In the genomic region with DNA sequence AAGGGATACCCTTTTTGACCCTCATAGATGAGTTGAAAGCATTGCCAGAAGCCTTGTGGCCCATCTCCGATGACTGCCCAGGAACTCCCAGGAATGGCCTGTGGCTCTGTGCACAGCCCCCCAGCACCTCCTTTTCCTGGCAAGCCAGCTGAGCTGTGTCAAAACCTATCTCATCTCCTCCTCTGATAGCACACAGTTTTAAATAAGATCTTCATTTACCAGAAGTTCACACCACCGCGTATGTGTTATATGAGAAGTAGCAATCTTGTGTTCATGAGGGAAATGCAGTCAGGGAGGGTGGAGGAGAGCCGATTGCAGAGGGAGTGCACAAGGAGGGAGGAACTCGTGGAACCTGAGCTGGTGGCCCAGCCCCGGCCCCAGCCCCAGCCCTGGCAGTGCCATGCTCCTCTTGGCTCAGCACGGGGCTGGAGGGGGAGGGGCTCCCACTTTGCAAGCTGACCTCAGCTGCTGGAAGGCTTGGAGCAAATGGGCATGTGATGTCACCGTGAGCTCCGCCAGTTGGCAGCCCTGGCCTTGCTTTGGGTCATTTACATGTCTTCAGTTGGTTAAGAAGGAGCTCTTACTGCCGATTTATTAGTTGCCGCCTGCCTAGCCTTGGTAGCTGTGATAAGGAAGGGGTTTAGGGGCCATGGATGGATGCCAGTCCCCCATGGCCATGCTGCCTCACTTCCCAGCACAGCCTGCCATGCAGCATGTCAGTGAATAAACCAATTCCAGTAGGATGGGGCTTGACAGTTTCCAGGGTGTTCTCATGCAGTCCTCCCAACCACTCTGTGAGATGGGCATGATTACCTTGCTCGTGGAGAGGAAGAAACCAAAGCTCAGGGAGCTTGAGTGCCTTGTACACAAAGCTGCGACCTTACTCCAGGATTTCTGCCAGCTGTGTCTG, we compare ENCODE assay signal across 9 cellular contexts. TPM values are rescaled to one million over a fixed set of nuclear protein-coding genes. Genes with fewer than 3 reads are reported as not detected.
A peak's percentile ranks its signal among the peaks of the same experiment; 100 is the strongest.
DNase-seq lines count a peak whose midpoint lies in the region; ATAC-seq and TF ChIP-seq lines count a peak whose summit lies in the region.
"Had no signal": no experiment of that assay in that cellular context is flagged by ENCODE, and none has a peak within 500 bp of the region (broad histone marks: within the 10 kb centered on the region; RNA-seq: fewer than 3 reads in every experiment).

No MANE protein-coding gene starts in this region.

- peaks cover 80% of the 10 kb centered on the region for H3K79me2 ChIP-seq in smooth muscle cell (ENCODE audit: low read depth)

- peak; percentile 90 for ATAC-seq in body of pancreas
- ATAC-seq in GM18867 (IDR thresholded peaks at IDR 0.05; ENCODE audit: unreplicated experiment) = no peak
- ATAC-seq in HG03378 (IDR thresholded peaks at IDR 0.05; ENCODE audit: unreplicated experiment) = no peak
- ATAC-seq: stimulated activated effector memory CD8-positive, alpha-beta T cell treated with anti-CD3 and anti-CD28 coated beads, Interleukin-12 subunit alpha, Interleukin-12 subunit beta, amount 100 ng/mL, for 72 hours had no signal

- peak overlapping the region; percentile 24 to 40 (median 36) for H3K27ac ChIP-seq in body of pancreas
- H3K27ac ChIP-seq in smooth muscle cell (ENCODE audit: low read depth) = peak overlapping the region; percentile 93
- H3K27ac ChIP-seq in colonic mucosa = no peak overlapping the region

- peak overlapping the region; percentile 71 for H3K4me2 ChIP-seq in smooth muscle cell

- H3K4me1 ChIP-seq in body of pancreas (peaks cover 31% of the 10 kb centered on the region), smooth muscle cell (ENCODE audit: low read depth) (peaks cover 54% of the 10 kb centered on the region), colonic mucosa (peaks cover 4% of the 10 kb centered on the region)

- no peak overlapping the region for H2AFZ ChIP-seq in smooth muscle cell (ENCODE audit: low read depth)

- peaks cover 47% of the 10 kb centered on the region for H4K20me1 ChIP-seq in smooth muscle cell (ENCODE audit: low read depth)

- WGBS in body of pancreas, 2 donors = 23 to 27% methylated on average over 13 of the region's 13 CpGs
- 30% methylated on average over 13 of the region's 13 CpGs for whole genome bisulfite sequencing in smooth muscle cell (ENCODE audit: low lambda C conversion rate)

- TF ChIP-seq CTCF in body of pancreas (IDR thresholded peaks at IDR 0.05) (no peak), smooth muscle cell (IDR thresholded peaks at IDR 0.05; ENCODE audit: borderline replicate concordance, insufficient read depth, poor library complexity, severe bottlenecking) (no peak), colonic mucosa (IDR thresholded peaks at IDR 0.05) (no peak)

- H3K9ac ChIP-seq in smooth muscle cell (ENCODE audit: low read depth) (no peak overlapping the region), colonic mucosa (ENCODE audit: low read depth in 2 of 2, low read length in 2 of 2) (no peak overlapping the region)

- H3K9me3 ChIP-seq in body of pancreas (no peaks in the 10 kb centered on the region), smooth muscle cell (replicated peaks; ENCODE audit: low read depth) (no peaks in the 10 kb centered on the region), colonic mucosa (no peaks in the 10 kb centered on the region)

- TF ChIP-seq POLR2A in body of pancreas (IDR thresholded peaks at IDR 0.05) = no peak

- DNase-seq in NCI-H2029 (lab: John Stamatoyannopoulos, UW) = peak; percentile 77
- DNase-seq in body of pancreas = peak; percentile 82 to 94 (median 89)
- DNase-seq in inferior parietal cortex (ENCODE audit: extremely low spot score) = peak; percentile 90
- peak; percentile 41 for DNase-seq in smooth muscle cell (lab: John Stamatoyannopoulos, UW; ENCODE audit: unreplicated experiment)
- no peak for DNase-seq in colonic mucosa
- DNase-seq in SK-N-DZ (ENCODE audit: low spot score) = no peak

- H3K4me3 ChIP-seq in body of pancreas (no peak overlapping the region), smooth muscle cell (no peak overlapping the region), colonic mucosa (no peak overlapping the region)

- intact Hi-C loops in body of pancreas (cut with DNase I) (no loop called here), colonic mucosa (cut with DNase I) (no loop called here)

- H3K36me3 ChIP-seq in body of pancreas (replicated peaks in 1 of 2; ENCODE audit: insufficient read depth in 1 of 2, low read depth in 2 of 2) = no peaks in the 10 kb centered on the region
- H3K36me3 ChIP-seq in smooth muscle cell (ENCODE audit: low read depth) = no peaks in the 10 kb centered on the region
- H3K36me3 ChIP-seq in colonic mucosa = no peaks in the 10 kb centered on the region

- H3F3A ChIP-seq in smooth muscle cell (ENCODE audit: low read depth) = peaks cover 64% of the 10 kb centered on the region

- H3K27me3 ChIP-seq in body of pancreas (no peaks in the 10 kb centered on the region), smooth muscle cell (ENCODE audit: low read depth) (no peaks in the 10 kb centered on the region), colonic mucosa (no peaks in the 10 kb centered on the region)

RNA-seq across cellular contexts. Expression of gene UNC5B, which starts 20.0 kb away (rescaled TPM):
- total RNA-seq in body of pancreas (10 to 100 TPM; 10.4 to 11.2 TPM), smooth muscle cell (89.6 and 92.7 TPM in 2 replicates), colonic mucosa (10 to 100 TPM; 18.4 to 18.5 TPM)
- polyA plus RNA-seq in smooth muscle cell = 115 and 142 TPM in 2 replicates
- polyA plus RNA-seq in SK-N-DZ (2014; cell fraction: cytosol; rRNA removed) = 11.4 and 13.7 TPM in 2 replicates
- polyA plus RNA-seq in SK-N-DZ (2014; cell fraction: nucleus; rRNA removed) = 16.8 and 23.9 TPM in 2 replicates

Comparison
In these comparisons a context has a peak if more than half of its experiments do, and no peak if none do; other contexts are left out.
1. DNase-seq: peak in NCI-H2029 (single experiment), body of pancreas (4 of 4), inferior parietal cortex (single experiment) and smooth muscle cell (single experiment); none in colonic mucosa (single experiment) and SK-N-DZ (single experiment).